17 cellular contexts compared by ENCODE assay signal in genomic region chr12:116727261-116727660, GRCh38. TPM values are rescaled to one million over a fixed set of nuclear protein-coding genes. Genes with fewer than 3 reads are reported as not detected.
DNase-seq lines count a peak whose midpoint lies in the region; ATAC-seq, FAIRE-seq and TF ChIP-seq lines count a peak whose summit lies in the region.
"Had no signal": no experiment of that assay in that cellular context is flagged by ENCODE, and none has a peak within 500 bp of the region (broad histone marks: within the 10 kb centered on the region; RNA-seq: fewer than 3 reads in every experiment).

No MANE protein-coding gene starts in this region.

- H3K4me2 ChIP-seq in H9 (ENCODE audit: insufficient read depth, insufficient read length, low read length), result no peak overlapping the region
- H3K4me2 ChIP-seq: A549; BLaER1 treated with 17β-estradiol and CSF1 and Interleukin-3, amounts not matched to agents 10 nM and 100 nM had no signal

- no peak overlapping the region for H4K5ac ChIP-seq in H9 (ENCODE audit: insufficient read length, low read depth, low read length)

- H3K79me2 ChIP-seq in H9 (ENCODE audit: insufficient read depth, low read length), result peaks cover 2% of the 10 kb centered on the region; the same call in 1 of the 2 replicates

- no peak overlapping the region for H4K8ac ChIP-seq in H9 (replicated peaks; ENCODE audit: insufficient read length, low read depth, low read length)

- H3K9me3 ChIP-seq in right atrium auricular region (no peaks in the 10 kb centered on the region), pancreas (no peaks in the 10 kb centered on the region), H9 (ENCODE audit: control insufficient read depth, low read depth, low read length) (no peaks in the 10 kb centered on the region)
- H3K9me3 ChIP-seq: A549; BLaER1 treated with 17β-estradiol and CSF1 and Interleukin-3, amounts not matched to agents 10 nM and 100 nM had no signal

- intact Hi-C loops in left ventricle myocardium superior (cut with micrococcal nuclease), result no loop called here
- intact Hi-C loops in pancreas (cut with DNase I), result no loop called here

- peak overlapping the region in 1 of 3 experiments; percentile 9; a peak in 2 of 7 replicates for H3K27ac Mint-ChIP-seq in H9
- no peak overlapping the region for H3K27ac Mint-ChIP-seq in activated T-cell treated with anti-CD3 and anti-CD28 coated beads, Interleukin-2, amount 50 U/mL, for 24 hours
- H3K27ac Mint-ChIP-seq: HFFc6 had no signal

- H3K4ac ChIP-seq in H9 (ENCODE audit: low read depth, low read length), result no peak overlapping the region

- no peak overlapping the region for H2BK12ac ChIP-seq in H9 (ENCODE audit: insufficient read length, low read depth, low read length)

- H3K27me3 ChIP-seq in right atrium auricular region (no peaks in the 10 kb centered on the region), pancreas (no peaks in the 10 kb centered on the region), H9 (ENCODE audit: insufficient read depth, low read length) (no peaks in the 10 kb centered on the region)
- H3K27me3 ChIP-seq: BLaER1 treated with 17β-estradiol and CSF1 and Interleukin-3, amounts not matched to agents 10 nM and 100 nM had no signal

- no peak overlapping the region for H3K18ac ChIP-seq in H9 (ENCODE audit: insufficient read length, low read depth, low read length)

- no peak overlapping the region for H3K4me3 Mint-ChIP-seq in H9
- H3K4me3 Mint-ChIP-seq in activated T-cell treated with anti-CD3 and anti-CD28 coated beads, Interleukin-2, amount 50 U/mL, for 24 hours, result no peak overlapping the region
- H3K4me3 Mint-ChIP-seq: HFFc6, IgD-negative memory B cell had no signal

- no peak overlapping the region for H2BK120ac ChIP-seq in H9 (ENCODE audit: low read depth, low read length, poor library complexity, severe bottlenecking)

- FAIRE-seq in pancreas (lab: Jason Lieb, UNC), result no peak
- FAIRE-seq: A549, GM12892 had no signal

- H3K9me3 Mint-ChIP-seq in H9, result no peaks in the 10 kb centered on the region
- no peaks in the 10 kb centered on the region for H3K9me3 Mint-ChIP-seq in activated T-cell treated with anti-CD3 and anti-CD28 coated beads, Interleukin-2, amount 50 U/mL, for 24 hours
- H3K9me3 Mint-ChIP-seq: HFFc6, IgD-negative memory B cell had no signal

- H3K27me3 Mint-ChIP-seq in H9 (ENCODE audit: low read depth), result no peaks in the 10 kb centered on the region
- H3K27me3 Mint-ChIP-seq in activated T-cell treated with anti-CD3 and anti-CD28 coated beads, Interleukin-2, amount 50 U/mL, for 24 hours, result no peaks in the 10 kb centered on the region
- H3K27me3 Mint-ChIP-seq: IgD-negative memory B cell had no signal

- peaks cover 6% of the 10 kb centered on the region for H3K79me1 ChIP-seq in H9 (ENCODE audit: insufficient read depth, low read depth, low read length, poor library complexity, severe bottlenecking)

- H3K4me1 Mint-ChIP-seq in H9, result peaks cover 10 to 13% of the 10 kb centered on the region in 2 experiments
- H3K4me1 Mint-ChIP-seq in activated T-cell treated with anti-CD3 and anti-CD28 coated beads, Interleukin-2, amount 50 U/mL, for 24 hours (ENCODE audit: low read depth), result peaks cover 31% of the 10 kb centered on the region

- H2AFZ ChIP-seq in H9 (ENCODE audit: low read length), result no peak overlapping the region

- H3K27ac ChIP-seq in right atrium auricular region (no peak overlapping the region), caudate nucleus (ENCODE audit: low read depth, low read length) (peak overlapping the region; percentile 11), pancreas (no peak overlapping the region), H9 (ENCODE audit: insufficient read length, low read depth, low read length) (no peak overlapping the region)
- H3K27ac ChIP-seq: A549; BLaER1 treated with 17β-estradiol and CSF1 and Interleukin-3, amounts not matched to agents 10 nM and 100 nM had no signal

- no peak overlapping the region for H4K91ac ChIP-seq in H9 (ENCODE audit: insufficient read length, low read depth, low read length)

- H3K36me3 ChIP-seq in right atrium auricular region (no peaks in the 10 kb centered on the region), pancreas (no peaks in the 10 kb centered on the region)

- H3T11ph ChIP-seq in H9 (ENCODE audit: low read length), result no peak overlapping the region

- no peak overlapping the region for H2AK5ac ChIP-seq in H9 (ENCODE audit: insufficient read length, low read length)

- peaks cover 0 to 7% (median 6%) of the 10 kb centered on the region in 3 experiments; a peak in 5 of 7 replicates for H3K36me3 Mint-ChIP-seq in H9 (ENCODE audit: insufficient read depth in 1 of 3, low read depth in 3 of 3)
- peaks cover 38% of the 10 kb centered on the region for H3K36me3 Mint-ChIP-seq in activated T-cell treated with anti-CD3 and anti-CD28 coated beads, Interleukin-2, amount 50 U/mL, for 24 hours (ENCODE audit: low read depth)

- DNase-seq in left ventricle myocardium superior (no peak), right atrium auricular region (ENCODE audit: low spot score) (no peak), caudate nucleus (lab: John Stamatoyannopoulos, UW) (no peak), pancreas (no peak), H9 (no peak)
- no peak for DNase-seq in stimulated activated CD4-positive, alpha-beta T cell treated with anti-CD3 and anti-CD28 coated beads, Interleukin-1b, Interleukin-23, amount 100 ng/mL, for 48 hours
- no peak for DNase-seq in stimulated activated naive CD4-positive, alpha-beta T cell (lab: John Stamatoyannopoulos, UW)
- no peak for DNase-seq in activated T-cell treated with anti-CD3 and anti-CD28 coated beads, Interleukin-2, amount 50 U/mL, for 24 hours
- DNase-seq: HFFc6, NCI-H1930, NCI-H510A, NCI-H82, SHP77 had no signal

- H3K9ac ChIP-seq in H9 (ENCODE audit: extremely low read depth, insufficient read length, low read length), result no peak overlapping the region
- H3K9ac ChIP-seq: BLaER1 treated with 17β-estradiol and CSF1 and Interleukin-3, amounts not matched to agents 10 nM and 100 nM had no signal

- no peak overlapping the region for H3K14ac ChIP-seq in H9 (ENCODE audit: insufficient read depth, low read length)

- H3K23me2 ChIP-seq in H9 (ENCODE audit: insufficient read length, low read depth, low read length, poor library complexity, severe bottlenecking), result no peaks in the 10 kb centered on the region

- ATAC-seq in left ventricle myocardium superior (peak; percentile 27), pancreas (peak in 3 of 4 donors; percentile 43 to 72 (median 69))
- ATAC-seq: A549 had no signal

- WGBS in pancreas, 2 donors, result 22 to 32% methylated on average over 3 of the region's 3 CpGs
- WGBS in H9 (ENCODE audit: extremely low coverage, insufficient read length, low lambda C conversion rate), result no CpG with 5 or more reads among the region's 3 CpGs

- no peak overlapping the region for H2BK20ac ChIP-seq in H9 (ENCODE audit: low read depth, low read length, poor library complexity, severe bottlenecking)

- H3K4me3 ChIP-seq in right atrium auricular region (no peak overlapping the region), pancreas (no peak overlapping the region)
- H3K4me3 ChIP-seq: A549; BLaER1 treated with 17β-estradiol and CSF1 and Interleukin-3, amounts not matched to agents 10 nM and 100 nM had no signal

- peaks cover 0 to 16% of the 10 kb centered on the region in 2 donors for H3K4me1 ChIP-seq in right atrium auricular region
- peaks cover 3 to 15% (median 12%) of the 10 kb centered on the region in 3 donors for H3K4me1 ChIP-seq in pancreas
- no peaks in the 10 kb centered on the region for H3K4me1 ChIP-seq in H9 (ENCODE audit: insufficient read depth, low read length)
- H3K4me1 ChIP-seq: A549 had no signal

- no peak overlapping the region for H2BK5ac ChIP-seq in H9 (ENCODE audit: insufficient read length, low read length)

- no peak for TF ChIP-seq CTCF in right atrium auricular region (IDR thresholded peaks at IDR 0.05)
- no peak for TF ChIP-seq CTCF in pancreas (IDR thresholded peaks at IDR 0.05)
- no peak for TF ChIP-seq CTCF in H9 (conservative IDR thresholded peaks at IDR 0.05)

- H3K23ac ChIP-seq in H9 (ENCODE audit: insufficient read length, low read depth, low read length), result no peak overlapping the region

- no peak overlapping the region for H2BK15ac ChIP-seq in H9 (ENCODE audit: low read depth, low read length)

- H3K56ac ChIP-seq in H9 (ENCODE audit: insufficient read length, low read depth, low read length), result no peak overlapping the region

- H4K20me1 ChIP-seq in H9 (ENCODE audit: control insufficient read depth, insufficient read depth, insufficient read length), result no peaks in the 10 kb centered on the region

RNA-seq across cellular contexts. Expression of gene SPRING1, which starts 10.6 kb away (rescaled TPM):
- total RNA-seq in left ventricle myocardium superior, result 9.2 TPM
- 10 to 100 TPM in 1 of 2 donors, 1 to 10 TPM in 1; 9.4 to 12.0 TPM for total RNA-seq in right atrium auricular region
- total RNA-seq in pancreas, result 10 to 100 TPM in 4 of 6 donors, 1 to 10 TPM in 2; 7.9 to 21.9 (median 11.7) TPM
- polyA plus RNA-seq in pancreas, result 1 to 10 TPM; 7.5 to 8.4 TPM
- 44.2 and 47.0 TPM in 2 replicates for total RNA-seq in H9 (2021)

RNA-seq across cellular contexts. Expression of gene RNFT2, which starts 10.9 kb away (rescaled TPM):
- total RNA-seq in left ventricle myocardium superior, result 0.45 TPM
- 1 to 10 TPM in 1 of 2 donors, under 1 TPM in 1; 0.89 to 1.1 TPM for total RNA-seq in right atrium auricular region
- 1 to 10 TPM in 4 of 6 donors, under 1 TPM in 2; 0.51 to 1.8 (median 1.2) TPM for total RNA-seq in pancreas
- 1 to 10 TPM; 1.6 to 2.6 TPM for polyA plus RNA-seq in pancreas
- total RNA-seq in H9 (2021), result 29.5 and 30.3 TPM in 2 replicates

Comparison
In these comparisons a context has a peak if more than half of its experiments do, and no peak if none do; other contexts are left out.
1. RNA of gene RNFT2, which starts 10.9 kb away (total RNA-seq): 29.5 to 30.3 TPM in H9; 0.51 to 1.8 TPM in pancreas, 0.89 to 1.1 TPM in right atrium auricular region and 0.45 TPM in left ventricle myocardium superior (single experiment); every median in the first group is over 10 times any median in the second.